Comparison of ENCODE assay signal across 8 cellular contexts in genomic region chr1:155003766-155004351, GRCh38. TPM values are rescaled to one million over a fixed set of nuclear protein-coding genes. Genes with fewer than 3 reads are reported as not detected.
DNase-seq lines count a peak whose midpoint lies in the region; ATAC-seq and TF ChIP-seq lines count a peak whose summit lies in the region.

No MANE protein-coding gene starts in this region.

- peaks cover 53% of the 10 kb centered on the region for H3K4me1 Mint-ChIP-seq in activated naive CD4-positive, alpha-beta T cell treated with anti-CD3 and anti-CD28 coated beads, Interleukin-2, amount 50 U/mL, for 24 hours

- H3K27me3 ChIP-seq in effector memory CD4-positive, alpha-beta T cell (replicated peaks; ENCODE audit: control insufficient read depth, insufficient read depth, low read length, poor library complexity, severe bottlenecking), result no peaks in the 10 kb centered on the region
- H3K27me3 ChIP-seq in lung (ENCODE audit: control insufficient read depth, insufficient read depth) (no peaks in the 10 kb centered on the region), thoracic aorta (replicated peaks; ENCODE audit: insufficient read depth) (no peaks in the 10 kb centered on the region)

- in situ Hi-C loops in KBM-7 (cut with MboI; ENCODE audit: low pct_unique_long_range_greater_than_20kb, low sequenced_read_pairs), result no loop called here

- peak overlapping the region; percentile 77 for H3K27ac ChIP-seq in effector memory CD4-positive, alpha-beta T cell (ENCODE audit: insufficient read depth, low read length, poor library complexity, severe bottlenecking)
- peak overlapping the region; percentile 89 to 97 for H3K27ac ChIP-seq in lung (ENCODE audit: low read depth in 1 of 2, low read length in 1 of 2)
- H3K27ac ChIP-seq in thoracic aorta, result peak overlapping the region; percentile 92 to 99

- no peak for DNase-seq in activated naive CD4-positive, alpha-beta T cell (lab: John Stamatoyannopoulos, UW)
- DNase-seq in SHP77 (lab: John Stamatoyannopoulos, UW), result peak; percentile 72 to 91
- no peak for DNase-seq in effector memory CD4-positive, alpha-beta T cell
- peak; percentile 74 for DNase-seq in lung (ENCODE audit: low spot score)
- no peak for DNase-seq in thoracic aorta (ENCODE audit: low spot score)
- no peak for DNase-seq in KBM-7

- ATAC-seq in lung (ENCODE audit: insufficient read depth, low FRiP score), result no peak
- ATAC-seq in thoracic aorta (ENCODE audit: insufficient number of reproducible peaks, low FRiP score, low read depth), result no peak
- no peak for ATAC-seq in GM21360 (IDR thresholded peaks at IDR 0.05; ENCODE audit: unreplicated experiment)

- H3K27ac Mint-ChIP-seq in activated naive CD4-positive, alpha-beta T cell treated with anti-CD3 and anti-CD28 coated beads, Interleukin-2, amount 50 U/mL, for 24 hours, result peak overlapping the region; percentile 90

- 1 to 2% methylated on average over 22 to 34 of the region's 34 CpGs for WGBS in lung, 2 donors

- H3K27me3 Mint-ChIP-seq in activated naive CD4-positive, alpha-beta T cell treated with anti-CD3 and anti-CD28 coated beads, Interleukin-2, amount 50 U/mL, for 24 hours, result no peaks in the 10 kb centered on the region

- no peaks in the 10 kb centered on the region for H3K9me3 ChIP-seq in effector memory CD4-positive, alpha-beta T cell (ENCODE audit: control insufficient read depth, low read length)
- H3K9me3 ChIP-seq in lung (ENCODE audit: control insufficient read depth in 2 of 2, insufficient read depth in 1 of 2, low read length in 1 of 2) (no peaks in the 10 kb centered on the region), thoracic aorta (no peaks in the 10 kb centered on the region)

- H3K36me3 ChIP-seq in effector memory CD4-positive, alpha-beta T cell (ENCODE audit: control insufficient read depth, insufficient read depth, low read length), result no peaks in the 10 kb centered on the region
- H3K36me3 ChIP-seq in lung (ENCODE audit: control insufficient read depth in 2 of 2, insufficient read depth in 2 of 2, low read length in 2 of 2) (no peaks in the 10 kb centered on the region), thoracic aorta (no peaks in the 10 kb centered on the region)

- no peaks in the 10 kb centered on the region for H3K36me3 Mint-ChIP-seq in activated naive CD4-positive, alpha-beta T cell treated with anti-CD3 and anti-CD28 coated beads, Interleukin-2, amount 50 U/mL, for 24 hours

- H3K4me1 ChIP-seq in effector memory CD4-positive, alpha-beta T cell (ENCODE audit: control insufficient read depth, insufficient read depth, low read length, poor library complexity, severe bottlenecking), result peaks cover 70% of the 10 kb centered on the region
- peaks cover 14 to 38% of the 10 kb centered on the region in 2 donors for H3K4me1 ChIP-seq in lung (ENCODE audit: control insufficient read depth in 2 of 2, insufficient read depth in 2 of 2, low read length in 2 of 2)
- H3K4me1 ChIP-seq in thoracic aorta (ENCODE audit: control insufficient read depth in 1 of 2, low read depth in 2 of 2), result peaks cover 58 to 63% of the 10 kb centered on the region in 2 donors

- no peaks in the 10 kb centered on the region for H3K9me3 Mint-ChIP-seq in activated naive CD4-positive, alpha-beta T cell treated with anti-CD3 and anti-CD28 coated beads, Interleukin-2, amount 50 U/mL, for 24 hours

- TF ChIP-seq CTCF in lung (IDR thresholded peaks at IDR 0.05; ENCODE audit: control extremely low read depth, extremely low read depth), result no peak
- no peak for TF ChIP-seq CTCF in thoracic aorta (IDR thresholded peaks at IDR 0.05)

- peak overlapping the region; percentile 83 for H3K4me3 ChIP-seq in effector memory CD4-positive, alpha-beta T cell (ENCODE audit: insufficient read depth, low read depth, low read length, poor library complexity, severe bottlenecking)
- H3K4me3 ChIP-seq in lung, result peak overlapping the region; percentile 92
- H3K4me3 ChIP-seq in thoracic aorta, result peak overlapping the region; percentile 99

- peak overlapping the region; percentile 95 for H3K4me3 Mint-ChIP-seq in activated naive CD4-positive, alpha-beta T cell treated with anti-CD3 and anti-CD28 coated beads, Interleukin-2, amount 50 U/mL, for 24 hours

RNA-seq across cellular contexts. Expression of gene ZBTB7B, which starts 1.3 kb away (rescaled TPM):
- 10 to 100 TPM; 41.9 to 83.3 TPM for total RNA-seq in lung
- polyA plus RNA-seq in lung, result 10 to 100 TPM; 52.6 to 57.8 TPM
- total RNA-seq in thoracic aorta, result 10 to 100 TPM; 35.3 to 66.3 TPM

RNA-seq across cellular contexts. Expression of gene LENEP, which starts 10.5 kb away (rescaled TPM):
- under 1 TPM in 1 of 2 donors, not detected in 1; 0.89 TPM for total RNA-seq in lung
- polyA plus RNA-seq in lung, result under 1 TPM in 1 of 2 donors, not detected in 1; 0.31 TPM
- total RNA-seq in thoracic aorta, result not detected

RNA-seq across cellular contexts. Expression of gene FLAD1, which starts 20.7 kb away (rescaled TPM):
- total RNA-seq in lung, result 10 to 100 TPM; 10.9 to 37.0 TPM
- 10 to 100 TPM; 29.3 to 31.9 TPM for polyA plus RNA-seq in lung
- 10 to 100 TPM; 23.8 to 27.2 TPM for total RNA-seq in thoracic aorta

RNA-seq across cellular contexts. Expression of gene CKS1B, which starts 29.4 kb away (rescaled TPM):
- total RNA-seq in lung (10 to 100 TPM; 22.3 to 33.6 TPM), thoracic aorta (10 to 100 TPM; 13.5 to 23.7 TPM)
- 10 to 100 TPM; 26.9 to 38.2 TPM for polyA plus RNA-seq in lung

RNA-seq across cellular contexts. Expression of gene DCST2, which starts 29.7 kb away (rescaled TPM):
- total RNA-seq in lung (1 to 10 TPM in 1 of 2 donors, under 1 TPM in 1; 0.31 to 1.7 TPM), thoracic aorta (under 1 TPM in 1 of 2 donors, not detected in 1; 0.42 TPM)
- 1 to 10 TPM in 1 of 2 donors, under 1 TPM in 1; 0.77 to 1.7 TPM for polyA plus RNA-seq in lung

Comparison
In these comparisons a context has a peak if more than half of its experiments do, and no peak if none do; other contexts are left out.
1. DNase-seq: peak in SHP77 (2 of 2) and lung (single experiment); none in activated naive CD4-positive, alpha-beta T cell (0 of 4), effector memory CD4-positive, alpha-beta T cell (0 of 3), thoracic aorta (single experiment) and KBM-7 (single experiment).
2. Peak in every context shown above with its lines, with median percentiles within 50 percentile points of each other: H3K27ac ChIP-seq and H3K4me3 ChIP-seq.